In genomic region chr11:73242291-73243092, GRCh38 we compare ENCODE assay signal across 8 cellular contexts. TPM values are rescaled to one million over a fixed set of nuclear protein-coding genes. Genes with fewer than 3 reads are reported as not detected.
A peak's percentile ranks its signal among the peaks of the same experiment; 100 is the strongest.
DNase-seq lines count a peak whose midpoint lies in the region; ATAC-seq and TF ChIP-seq lines count a peak whose summit lies in the region.

No MANE protein-coding gene starts in this region.

- H3K4me1 ChIP-seq in ES-I3 (ENCODE audit: insufficient read depth, low read length): peaks cover 5% of the 10 kb centered on the region; the same call in 1 of the 2 replicates
- H3K4me1 ChIP-seq in right lobe of liver: no peaks in the 10 kb centered on the region

- H3K9ac ChIP-seq in ES-I3 (ENCODE audit: low read depth, low read length): peak overlapping the region; percentile 56

- no peak overlapping the region for H3K4me3 ChIP-seq in right lobe of liver

- H3K36me3 ChIP-seq in ES-I3 (ENCODE audit: insufficient read depth, low read length) (no peaks in the 10 kb centered on the region), right lobe of liver (no peaks in the 10 kb centered on the region)

- POLR2A ChIA-PET in activated CD4-positive, alpha-beta T cell treated with anti-CD3 and anti-CD28 coated beads, Interleukin-2, amount 10 ng/mL, durations not matched to agents 7 days and 5 days (lab: Charles Lee): no interaction called here

- WGBS in right lobe of liver (ENCODE audit: insufficient coverage, low coverage, low lambda C conversion rate, missing lambda C conversion rate): 8% methylated on average over 7 of the region's 12 CpGs

- H3K36me3 Mint-ChIP-seq in activated CD4-positive, alpha-beta T cell treated with anti-CD3 and anti-CD28 coated beads, Interleukin-2, amount 10 ng/mL, durations not matched to agents 7 days and 5 days (ENCODE audit: low read depth): no peaks in the 10 kb centered on the region

- CTCF ChIA-PET in activated CD4-positive, alpha-beta T cell treated with anti-CD3 and anti-CD28 coated beads, Interleukin-2, amount 10 ng/mL, durations not matched to agents 7 days and 5 days (lab: Charles Lee): interaction anchor here (0.5 to 1.9 kb wide), 8 partner anchors 14 to 415 kb away, joined by 3 to 6 read pairs (median 3); no protein-coding TSS in a partner anchor

- H3K4me1 Mint-ChIP-seq in activated CD4-positive, alpha-beta T cell treated with anti-CD3 and anti-CD28 coated beads, Interleukin-2, amount 10 ng/mL, durations not matched to agents 7 days and 5 days: peaks cover 4% of the 10 kb centered on the region

- no peaks in the 10 kb centered on the region for H3K9me3 Mint-ChIP-seq in activated CD4-positive, alpha-beta T cell treated with anti-CD3 and anti-CD28 coated beads, Interleukin-2, amount 10 ng/mL, durations not matched to agents 7 days and 5 days

- H3K4me3 Mint-ChIP-seq in activated CD4-positive, alpha-beta T cell treated with anti-CD3 and anti-CD28 coated beads, Interleukin-2, amount 10 ng/mL, durations not matched to agents 7 days and 5 days: no peak overlapping the region

- intact Hi-C loops in right lobe of liver (cut with DNase I): loop anchor here (2.0 to 10.0 kb wide), 2 partner anchors 58 to 408 kb away; no protein-coding TSS in a partner anchor

- H3K27me3 ChIP-seq in right lobe of liver: no peaks in the 10 kb centered on the region

- peak; percentile 65 for ATAC-seq in HG02759 (IDR thresholded peaks at IDR 0.05; ENCODE audit: unreplicated experiment)
- ATAC-seq in right lobe of liver: peak; percentile 92 to 96 (median 94)
- no peak for ATAC-seq in HG02938 (IDR thresholded peaks at IDR 0.05; ENCODE audit: unreplicated experiment)

- no peak overlapping the region for H3K27ac ChIP-seq in right lobe of liver

- peak; percentile 84 to 94 (median 85) for TF ChIP-seq CTCF in right lobe of liver (IDR thresholded peaks at IDR 0.05)

- H3K9me3 ChIP-seq in ES-I3 (ENCODE audit: control insufficient read depth, insufficient read depth, low read length) (no peaks in the 10 kb centered on the region), right lobe of liver (no peaks in the 10 kb centered on the region)

- TF ChIP-seq POLR2A in right lobe of liver (IDR thresholded peaks at IDR 0.05): no peak

- H3K27ac Mint-ChIP-seq in activated CD4-positive, alpha-beta T cell treated with anti-CD3 and anti-CD28 coated beads, Interleukin-2, amount 10 ng/mL, durations not matched to agents 7 days and 5 days: no peak overlapping the region

- H3K27me3 Mint-ChIP-seq in activated CD4-positive, alpha-beta T cell treated with anti-CD3 and anti-CD28 coated beads, Interleukin-2, amount 10 ng/mL, durations not matched to agents 7 days and 5 days: peaks cover 9% of the 10 kb centered on the region

- peak; percentile 23 for DNase-seq in NCI-H446 treated with DMSO at 0.1 percent for 48 hours (lab: John Stamatoyannopoulos, UW)
- DNase-seq in activated CD4-positive, alpha-beta T cell treated with anti-CD3 and anti-CD28 coated beads, Interleukin-2, amount 10 ng/mL, durations not matched to agents 7 days and 5 days: peak; percentile 78
- peak; percentile 39 to 75 for DNase-seq in dermis microvascular lymphatic vessel endothelial cell (ENCODE audit: low read depth in 2 of 2)
- peak; percentile 74 to 77 (median 76) for DNase-seq in right lobe of liver
- peak; percentile 68 for DNase-seq in stimulated activated CD4-positive, alpha-beta T cell treated with anti-CD3 and anti-CD28 coated beads, Interleukin-4, amount 100 ng/mL, for 24 hours

RNA-seq across cellular contexts. Expression of gene P2RY2, which starts 24.4 kb away (rescaled TPM):
- not detected for total RNA-seq in activated CD4-positive, alpha-beta T cell treated with anti-CD3 and anti-CD28 coated beads, Interleukin-2, amount 10 ng/mL, durations not matched to agents 7 days and 5 days
- total RNA-seq in dermis microvascular lymphatic vessel endothelial cell (0.25 and 0.64 TPM in 2 replicates), right lobe of liver (1 to 10 TPM; 2.6 to 5.1 (median 3.5) TPM)

RNA-seq across cellular contexts. Expression of gene P2RY6, which starts 29.6 kb away (rescaled TPM):
- not detected for total RNA-seq in activated CD4-positive, alpha-beta T cell treated with anti-CD3 and anti-CD28 coated beads, Interleukin-2, amount 10 ng/mL, durations not matched to agents 7 days and 5 days
- total RNA-seq in dermis microvascular lymphatic vessel endothelial cell: 0.25 and 0.26 TPM in 2 replicates
- 1 to 10 TPM in 1 of 6 experiments, under 1 TPM in 5; 0.24 to 1.8 (median 0.62) TPM for total RNA-seq in right lobe of liver

Comparison
In these comparisons a context has a peak if more than half of its experiments do, and no peak if none do; other contexts are left out.
1. DNase-seq: peak in every context shown above with its lines; median percentile 78 in activated CD4-positive, alpha-beta T cell treated with anti-CD3 and anti-CD28 coated beads, Interleukin-2, amount 10 ng/mL, durations not matched to agents 7 days and 5 days; 76 in right lobe of liver; 68 in stimulated activated CD4-positive, alpha-beta T cell treated with anti-CD3 and anti-CD28 coated beads, Interleukin-4, amount 100 ng/mL, for 24 hours; 57 in dermis microvascular lymphatic vessel endothelial cell; 23 in NCI-H446 treated with DMSO at 0.1 percent for 48 hours.